1 cellular context compared by ENCODE assay signal in the genomic region with DNA sequence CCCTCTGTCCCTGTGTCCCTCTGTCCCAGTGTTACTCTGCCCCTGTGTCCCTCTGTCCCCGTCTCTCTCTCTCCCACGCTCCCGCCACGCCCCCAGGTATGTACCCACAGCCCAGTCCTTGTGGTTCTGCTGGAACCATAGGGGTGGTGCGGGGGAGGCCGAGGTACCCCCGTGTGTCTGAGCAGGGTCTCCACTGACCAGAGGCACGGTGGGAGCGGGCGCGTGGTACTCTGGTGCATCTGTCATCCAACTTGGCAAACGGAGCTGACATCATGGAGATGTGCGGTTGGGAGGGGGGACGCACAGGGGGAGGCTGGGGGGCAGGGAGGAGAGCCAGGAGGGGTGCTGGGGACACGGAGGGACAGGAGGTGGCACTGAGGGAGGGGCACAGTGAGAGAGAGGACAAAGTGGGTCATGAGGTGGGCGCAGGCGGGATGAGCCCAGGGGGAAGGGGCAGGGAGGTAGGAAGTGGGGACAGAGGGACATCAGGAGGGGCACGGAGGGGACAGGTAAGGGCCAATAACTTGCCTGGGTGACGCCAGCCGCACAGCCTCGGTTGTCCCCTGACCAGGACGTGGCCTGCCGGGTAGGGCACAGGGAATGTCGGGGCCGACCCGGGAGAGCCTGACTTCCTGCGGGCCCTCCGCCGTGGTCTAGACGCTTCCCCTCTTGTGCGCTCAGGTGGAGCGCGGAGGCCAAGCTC.
TF ChIP-seq lines count a peak whose summit lies in the region.

No MANE protein-coding gene starts in this region.

TF ChIP-seq in HepG2, 621 proteins besides CTCF, POLR2A, EP300 and RAD21 (continued from another document):
- TF ChIP-seq, protein P1, sequence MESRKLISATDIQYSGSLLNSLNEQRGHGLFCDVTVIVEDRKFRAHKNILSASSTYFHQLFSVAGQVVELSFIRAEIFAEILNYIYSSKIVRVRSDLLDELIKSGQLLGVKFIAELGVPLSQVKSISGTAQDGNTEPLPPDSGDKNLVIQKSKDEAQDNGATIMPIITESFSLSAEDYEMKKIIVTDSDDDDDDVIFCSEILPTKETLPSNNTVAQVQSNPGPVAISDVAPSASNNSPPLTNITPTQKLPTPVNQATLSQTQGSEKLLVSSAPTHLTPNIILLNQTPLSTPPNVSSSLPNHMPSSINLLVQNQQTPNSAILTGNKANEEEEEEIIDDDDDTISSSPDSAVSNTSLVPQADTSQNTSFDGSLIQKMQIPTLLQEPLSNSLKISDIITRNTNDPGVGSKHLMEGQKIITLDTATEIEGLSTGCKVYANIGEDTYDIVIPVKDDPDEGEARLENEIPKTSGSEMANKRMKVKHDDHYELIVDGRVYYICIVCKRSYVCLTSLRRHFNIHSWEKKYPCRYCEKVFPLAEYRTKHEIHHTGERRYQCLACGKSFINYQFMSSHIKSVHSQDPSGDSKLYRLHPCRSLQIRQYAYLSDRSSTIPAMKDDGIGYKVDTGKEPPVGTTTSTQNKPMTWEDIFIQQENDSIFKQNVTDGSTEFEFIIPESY (CRISPR knock-in tag; IDR thresholded peaks at IDR 0.05) = no peak
- TF ChIP-seq ZNF724P (CRISPR knock-in tag; IDR thresholded peaks at IDR 0.05; ENCODE audit: borderline replicate concordance) = no peak
- TF ChIP-seq ZNF629 (CRISPR knock-in tag; conservative IDR thresholded peaks at IDR 0.05) = no peak
- TF ChIP-seq, protein P2, sequence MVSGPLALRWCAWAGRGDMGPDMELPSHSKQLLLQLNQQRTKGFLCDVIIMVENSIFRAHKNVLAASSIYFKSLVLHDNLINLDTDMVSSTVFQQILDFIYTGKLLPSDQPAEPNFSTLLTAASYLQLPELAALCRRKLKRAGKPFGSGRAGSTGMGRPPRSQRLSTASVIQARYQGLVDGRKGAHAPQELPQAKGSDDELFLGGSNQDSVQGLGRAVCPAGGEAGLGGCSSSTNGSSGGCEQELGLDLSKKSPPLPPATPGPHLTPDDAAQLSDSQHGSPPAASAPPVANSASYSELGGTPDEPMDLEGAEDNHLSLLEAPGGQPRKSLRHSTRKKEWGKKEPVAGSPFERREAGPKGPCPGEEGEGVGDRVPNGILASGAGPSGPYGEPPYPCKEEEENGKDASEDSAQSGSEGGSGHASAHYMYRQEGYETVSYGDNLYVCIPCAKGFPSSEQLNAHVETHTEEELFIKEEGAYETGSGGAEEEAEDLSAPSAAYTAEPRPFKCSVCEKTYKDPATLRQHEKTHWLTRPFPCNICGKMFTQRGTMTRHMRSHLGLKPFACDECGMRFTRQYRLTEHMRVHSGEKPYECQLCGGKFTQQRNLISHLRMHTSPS (CRISPR knock-in tag; IDR thresholded peaks at IDR 0.05; ENCODE audit: low read depth) = no peak
- TF ChIP-seq ZNF740 (CRISPR knock-in tag; IDR thresholded peaks at IDR 0.05) = no peak
- TF ChIP-seq MXD4 (CRISPR knock-in tag; IDR thresholded peaks at IDR 0.05) = no peak
- TF ChIP-seq KDM4B (CRISPR knock-in tag; IDR thresholded peaks at IDR 0.05) = no peak
- TF ChIP-seq SOX6 (IDR thresholded peaks at IDR 0.05) = no peak
- TF ChIP-seq SOX6 (CRISPR knock-in tag; IDR thresholded peaks at IDR 0.05) = no peak
- TF ChIP-seq, protein P3, sequence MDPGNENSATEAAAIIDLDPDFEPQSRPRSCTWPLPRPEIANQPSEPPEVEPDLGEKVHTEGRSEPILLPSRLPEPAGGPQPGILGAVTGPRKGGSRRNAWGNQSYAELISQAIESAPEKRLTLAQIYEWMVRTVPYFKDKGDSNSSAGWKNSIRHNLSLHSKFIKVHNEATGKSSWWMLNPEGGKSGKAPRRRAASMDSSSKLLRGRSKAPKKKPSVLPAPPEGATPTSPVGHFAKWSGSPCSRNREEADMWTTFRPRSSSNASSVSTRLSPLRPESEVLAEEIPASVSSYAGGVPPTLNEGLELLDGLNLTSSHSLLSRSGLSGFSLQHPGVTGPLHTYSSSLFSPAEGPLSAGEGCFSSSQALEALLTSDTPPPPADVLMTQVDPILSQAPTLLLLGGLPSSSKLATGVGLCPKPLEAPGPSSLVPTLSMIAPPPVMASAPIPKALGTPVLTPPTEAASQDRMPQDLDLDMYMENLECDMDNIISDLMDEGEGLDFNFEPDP (CRISPR knock-in tag; conservative IDR thresholded peaks at IDR 0.05) = no peak
TF ChIP-seq in HepG2: peak in this region for 0.
